8 cellular contexts compared by ENCODE assay signal in the genomic region with DNA sequence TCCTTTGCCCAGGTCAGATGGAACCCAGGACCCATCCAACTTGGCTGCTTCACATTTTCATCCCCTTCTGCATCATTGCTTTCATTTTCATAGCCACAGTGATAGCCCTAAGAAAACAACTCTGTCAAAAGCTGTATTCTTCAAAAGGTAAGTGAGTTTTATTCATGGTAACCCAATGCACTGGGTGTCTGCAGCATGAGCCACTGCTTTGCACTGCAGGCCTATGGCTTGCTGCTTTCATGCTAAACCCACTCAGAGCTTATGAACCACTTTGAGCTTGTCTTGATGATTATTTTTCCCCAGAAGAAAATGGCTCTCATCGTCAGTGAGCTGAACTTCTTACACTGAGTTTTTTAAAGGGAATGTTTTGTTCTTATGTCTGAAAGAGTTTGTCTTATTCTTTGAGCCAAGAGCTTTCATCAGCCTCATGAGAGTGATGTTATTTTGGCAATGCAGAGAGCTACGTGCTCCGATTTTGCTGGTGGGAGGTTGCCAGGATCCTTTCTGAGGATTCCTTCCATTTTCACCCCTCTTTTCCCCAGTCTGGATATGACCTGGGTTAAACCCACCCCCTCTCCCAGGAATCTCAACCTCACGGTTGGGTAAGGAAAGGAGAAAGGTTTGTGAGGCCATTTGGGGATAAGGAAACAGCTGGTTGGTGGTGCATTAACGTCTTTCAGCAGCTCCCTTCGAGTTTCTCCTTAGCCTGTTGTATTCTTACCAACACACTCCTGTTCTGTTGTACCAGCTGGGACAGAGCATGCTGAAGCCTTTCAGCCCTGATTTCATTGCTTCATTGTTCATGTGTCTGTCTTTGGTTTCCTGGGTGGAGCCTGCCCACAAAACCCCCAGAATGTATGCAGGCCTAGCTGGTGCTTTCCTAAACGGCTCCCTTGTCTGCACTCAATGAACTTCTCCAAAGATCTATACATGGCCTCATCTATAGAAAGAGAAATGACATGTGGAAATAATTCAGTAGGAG. TPM values are rescaled to one million over a fixed set of nuclear protein-coding genes. Genes with fewer than 3 reads are reported as not detected.
DNase-seq lines count a peak whose midpoint lies in the region; ATAC-seq and TF ChIP-seq lines count a peak whose summit lies in the region.

No MANE protein-coding gene starts in this region.

- H3K4me2 ChIP-seq in GM23338 = no peak overlapping the region

- H2AFZ ChIP-seq in GM23338 = 0 out of 2 replicates have a peak overlapping the region, but pooled peaks have one; percentile 43

- no peaks in the 10 kb centered on the region for H3K36me3 ChIP-seq in CD8-positive, alpha-beta T cell (ENCODE audit: insufficient read depth, low read length)
- no peaks in the 10 kb centered on the region for H3K36me3 ChIP-seq in GM23338 (ENCODE audit: insufficient read depth)
- no peaks in the 10 kb centered on the region for H3K36me3 ChIP-seq in BE2C

- ATAC-seq in CD8-positive, alpha-beta T cell = peak; percentile 96
- ATAC-seq in GM23338 (no peak), T-helper 17 cell (peak; percentile 99), omental fat pad (ENCODE audit: low FRiP score) (no peak)

- no peaks in the 10 kb centered on the region for H3K27me3 Mint-ChIP-seq in CD8-positive, alpha-beta T cell (ENCODE audit: low read depth)
- peaks cover 2% of the 10 kb centered on the region for H3K27me3 Mint-ChIP-seq in GM23338 (ENCODE audit: insufficient read depth, low read depth, poor library complexity)
- H3K27me3 Mint-ChIP-seq in T-helper 17 cell = no peaks in the 10 kb centered on the region

- CTCF ChIA-PET in CD8-positive, alpha-beta T cell (lab: Charles Lee) = interaction anchor here (0.8 to 3.3 kb wide), 6 partner anchors 12 to 372 kb away, joined by 3 to 13 read pairs (median 5); a partner anchor contains a TSS

- no peak overlapping the region for H3K27ac ChIP-seq in CD8-positive, alpha-beta T cell (ENCODE audit: low read depth, low read length)
- H3K27ac ChIP-seq in GM23338 (ENCODE audit: low read depth) (no peak overlapping the region), coronary artery (peak overlapping the region; percentile 74 to 78)

- no peaks in the 10 kb centered on the region for H4K20me1 ChIP-seq in GM23338 (replicated peaks; ENCODE audit: insufficient read depth)

- H3F3A ChIP-seq in GM23338 (replicated peaks; ENCODE audit: low read depth) = no peaks in the 10 kb centered on the region

- H3K27ac Mint-ChIP-seq in CD8-positive, alpha-beta T cell = peak overlapping the region; percentile 92
- H3K27ac Mint-ChIP-seq in GM23338 = no peak overlapping the region
- H3K27ac Mint-ChIP-seq in T-helper 17 cell = peak overlapping the region; percentile 93

- TF ChIP-seq CTCF in CD8-positive, alpha-beta T cell (IDR thresholded peaks at IDR 0.05) = no peak
- TF ChIP-seq CTCF in GM23338 (conservative IDR thresholded peaks at IDR 0.05; ENCODE audit: low read depth in 2 of 2) = no peak
- no peak for TF ChIP-seq CTCF in coronary artery (IDR thresholded peaks at IDR 0.05)
- no peak for TF ChIP-seq CTCF in omental fat pad (IDR thresholded peaks at IDR 0.05)
- TF ChIP-seq CTCF in BE2C (IDR thresholded peaks at IDR 0.05; ENCODE audit: low read depth, low read length) = no peak

- H3K79me2 ChIP-seq in GM23338 (replicated peaks; ENCODE audit: insufficient read depth) = no peaks in the 10 kb centered on the region

- H3K4me1 ChIP-seq in CD8-positive, alpha-beta T cell (ENCODE audit: insufficient read depth, low read length) = peaks cover 36% of the 10 kb centered on the region
- no peaks in the 10 kb centered on the region for H3K4me1 ChIP-seq in GM23338 (ENCODE audit: insufficient read depth)
- H3K4me1 ChIP-seq in BE2C = no peaks in the 10 kb centered on the region

- peak; percentile 12 to 73 (median 39) for DNase-seq in CD8-positive, alpha-beta T cell
- DNase-seq in GM23338 (ENCODE audit: low spot score) = no peak
- peak in 2 of 3 donors; percentile 34 to 40 for DNase-seq in T-helper 17 cell
- no peak for DNase-seq in coronary artery (ENCODE audit: low spot score)
- peak; percentile 23 for DNase-seq in stimulated activated CD4-positive, alpha-beta T cell treated with anti-CD3 and anti-CD28 coated beads, Interleukin-4, amount 100 ng/mL, for 1 hour
- no peak for DNase-seq in omental fat pad (ENCODE audit: low spot score)
- no peak for DNase-seq in BE2C
- DNase-seq in LoVo (ENCODE audit: low spot score) = no peak

- intact Hi-C loops in CD8-positive, alpha-beta T cell (cut with DNase I, micrococcal nuclease) = no loop called here

- H3K4me3 Mint-ChIP-seq in CD8-positive, alpha-beta T cell = peak overlapping the region; percentile 27
- H3K4me3 Mint-ChIP-seq in GM23338 (no peak overlapping the region), T-helper 17 cell (peak overlapping the region; percentile 66)

- H3K9me3 ChIP-seq in CD8-positive, alpha-beta T cell (ENCODE audit: low read length) = no peaks in the 10 kb centered on the region
- H3K9me3 ChIP-seq in T-helper 17 cell (ENCODE audit: control insufficient read depth, low read length, poor library complexity, severe bottlenecking) = no peaks in the 10 kb centered on the region
- H3K9me3 ChIP-seq in BE2C = no peaks in the 10 kb centered on the region

- H3K27me3 ChIP-seq in CD8-positive, alpha-beta T cell (ENCODE audit: insufficient read depth, low read length) = no peaks in the 10 kb centered on the region
- no peaks in the 10 kb centered on the region; the same call in 1 of the 2 replicates for H3K27me3 ChIP-seq in GM23338 (ENCODE audit: insufficient read depth)
- no peaks in the 10 kb centered on the region for H3K27me3 ChIP-seq in BE2C

- POLR2A ChIA-PET in CD8-positive, alpha-beta T cell (lab: Charles Lee) = interaction anchor here (0.9 to 2.2 kb wide), 8 partner anchors 9 to 573 kb away, joined by 3 to 8 read pairs (median 4); a partner anchor contains a TSS

- H3K9me3 Mint-ChIP-seq in CD8-positive, alpha-beta T cell = peaks cover 6% of the 10 kb centered on the region
- H3K9me3 Mint-ChIP-seq in GM23338 = no peaks in the 10 kb centered on the region; the same call in 2 of the 3 replicates

- peaks cover 48% of the 10 kb centered on the region for H3K4me1 Mint-ChIP-seq in CD8-positive, alpha-beta T cell (ENCODE audit: low read depth)
- H3K4me1 Mint-ChIP-seq in GM23338 (no peaks in the 10 kb centered on the region), T-helper 17 cell (peaks cover 35% of the 10 kb centered on the region)

- 0 out of 2 replicates have a peak, but pooled peaks cover 2% of the 10 kb centered on the region for H3K9me2 ChIP-seq in GM23338 (ENCODE audit: insufficient read depth)

- peaks cover 1% of the 10 kb centered on the region for H3K36me3 Mint-ChIP-seq in CD8-positive, alpha-beta T cell
- H3K36me3 Mint-ChIP-seq in GM23338 (ENCODE audit: low read depth) (no peaks in the 10 kb centered on the region), T-helper 17 cell (ENCODE audit: low read depth) (peaks cover 3% of the 10 kb centered on the region)

- no peak overlapping the region for H3K4me3 ChIP-seq in CD8-positive, alpha-beta T cell (ENCODE audit: low read depth, low read length)
- no peak overlapping the region for H3K4me3 ChIP-seq in GM23338
- peak overlapping the region; percentile 29 for H3K4me3 ChIP-seq in coronary artery
- no peak overlapping the region for H3K4me3 ChIP-seq in BE2C (ENCODE audit: low read depth, low read length)

TF ChIP-seq in GM23338, 12 proteins besides CTCF, POLR2A, EP300 and RAD21:
- TF ChIP-seq JUNB (IDR thresholded peaks at IDR 0.05; ENCODE audit: unreplicated experiment) = no peak
- TF ChIP-seq STAT1 (IDR thresholded peaks at IDR 0.05; ENCODE audit: unreplicated experiment) = no peak
- TF ChIP-seq, protein P1, sequence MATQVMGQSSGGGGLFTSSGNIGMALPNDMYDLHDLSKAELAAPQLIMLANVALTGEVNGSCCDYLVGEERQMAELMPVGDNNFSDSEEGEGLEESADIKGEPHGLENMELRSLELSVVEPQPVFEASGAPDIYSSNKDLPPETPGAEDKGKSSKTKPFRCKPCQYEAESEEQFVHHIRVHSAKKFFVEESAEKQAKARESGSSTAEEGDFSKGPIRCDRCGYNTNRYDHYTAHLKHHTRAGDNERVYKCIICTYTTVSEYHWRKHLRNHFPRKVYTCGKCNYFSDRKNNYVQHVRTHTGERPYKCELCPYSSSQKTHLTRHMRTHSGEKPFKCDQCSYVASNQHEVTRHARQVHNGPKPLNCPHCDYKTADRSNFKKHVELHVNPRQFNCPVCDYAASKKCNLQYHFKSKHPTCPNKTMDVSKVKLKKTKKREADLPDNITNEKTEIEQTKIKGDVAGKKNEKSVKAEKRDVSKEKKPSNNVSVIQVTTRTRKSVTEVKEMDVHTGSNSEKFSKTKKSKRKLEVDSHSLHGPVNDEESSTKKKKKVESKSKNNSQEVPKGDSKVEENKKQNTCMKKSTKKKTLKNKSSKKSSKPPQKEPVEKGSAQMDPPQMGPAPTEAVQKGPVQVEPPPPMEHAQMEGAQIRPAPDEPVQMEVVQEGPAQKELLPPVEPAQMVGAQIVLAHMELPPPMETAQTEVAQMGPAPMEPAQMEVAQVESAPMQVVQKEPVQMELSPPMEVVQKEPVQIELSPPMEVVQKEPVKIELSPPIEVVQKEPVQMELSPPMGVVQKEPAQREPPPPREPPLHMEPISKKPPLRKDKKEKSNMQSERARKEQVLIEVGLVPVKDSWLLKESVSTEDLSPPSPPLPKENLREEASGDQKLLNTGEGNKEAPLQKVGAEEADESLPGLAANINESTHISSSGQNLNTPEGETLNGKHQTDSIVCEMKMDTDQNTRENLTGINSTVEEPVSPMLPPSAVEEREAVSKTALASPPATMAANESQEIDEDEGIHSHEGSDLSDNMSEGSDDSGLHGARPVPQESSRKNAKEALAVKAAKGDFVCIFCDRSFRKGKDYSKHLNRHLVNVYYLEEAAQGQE (IDR thresholded peaks at IDR 0.05; ENCODE audit: unreplicated experiment) = no peak
- TF ChIP-seq POLR2AphosphoS5 (IDR thresholded peaks at IDR 0.05; ENCODE audit: low read depth) = no peak

RNA-seq across cellular contexts. Expression of a gene that starts 47.6 kb away (rescaled TPM):
- not detected for total RNA-seq in CD8-positive, alpha-beta T cell
- not detected in 2 replicates for total RNA-seq in GM23338 (2014; rRNA removed; shearing (Covaris generic))
- not detected in 2 replicates for polyA plus RNA-seq in GM23338 (2016; fragmentation: Nextera tagmentation; extraction: Ambion mirVana)
- 1 to 10 TPM in 1 of 2 donors, under 1 TPM in 1; 0.50 to 1.1 TPM for total RNA-seq in T-helper 17 cell
- total RNA-seq in omental fat pad = 10 to 100 TPM in 1 of 4 donors, 1 to 10 TPM in 3; 3.5 to 10.7 (median 3.8) TPM
- polyA plus RNA-seq in BE2C (2012; ENCODE audit: insufficient read depth, insufficient read length, low read depth) = not detected

Comparison
In these comparisons a context has a peak if more than half of its experiments do, and no peak if none do; other contexts are left out.
1. ATAC-seq: peak in CD8-positive, alpha-beta T cell (single experiment) and T-helper 17 cell (single experiment); none in GM23338 (single experiment) and omental fat pad (single experiment).
2. DNase-seq: peak in CD8-positive, alpha-beta T cell (7 of 7), T-helper 17 cell (2 of 3) and stimulated activated CD4-positive, alpha-beta T cell treated with anti-CD3 and anti-CD28 coated beads, Interleukin-4, amount 100 ng/mL, for 1 hour (single experiment); none in GM23338 (single experiment), coronary artery (single experiment), omental fat pad (single experiment), BE2C (single experiment) and LoVo (single experiment).
3. H3K27ac ChIP-seq: peak in coronary artery (2 of 2); none in CD8-positive, alpha-beta T cell (single experiment) and GM23338 (single experiment).